15 cellular contexts compared by ENCODE assay signal in genomic region chr6:109449789-109450673, GRCh38. TPM values are rescaled to one million over a fixed set of nuclear protein-coding genes. Genes with fewer than 3 reads are reported as not detected.
DNase-seq lines count a peak whose midpoint lies in the region; ATAC-seq, FAIRE-seq and TF ChIP-seq lines count a peak whose summit lies in the region.
"Had no signal": no experiment of that assay in that cellular context is flagged by ENCODE, and none has a peak within 500 bp of the region (broad histone marks: within the 10 kb centered on the region; RNA-seq: fewer than 3 reads in every experiment).

No MANE protein-coding gene starts in this region.

- peaks cover 73% of the 10 kb centered on the region for H3K36me3 ChIP-seq in BLaER1
- no peaks in the 10 kb centered on the region; a peak in 2 of 5 replicates for H3K36me3 ChIP-seq in HepG2 (replicated peaks in 1 of 2; ENCODE audit: control insufficient read depth in 1 of 2, insufficient read depth in 2 of 2, low read length in 2 of 2)
- peaks cover 32% of the 10 kb centered on the region for H3K36me3 ChIP-seq in BE2C

- no peaks in the 10 kb centered on the region for H3K9me3 ChIP-seq in BLaER1
- no peaks in the 10 kb centered on the region for H3K9me3 ChIP-seq in HepG2 (ENCODE audit: low read length)
- H3K9me3 ChIP-seq in BE2C, result no peaks in the 10 kb centered on the region; the same call in 1 of the 2 replicates
- H3K9me3 ChIP-seq: prostate gland had no signal

- no peak overlapping the region for H2AFZ ChIP-seq in HepG2 (ENCODE audit: low read length)

- peak overlapping the region; percentile 75 for H3K9ac ChIP-seq in BLaER1
- no peak overlapping the region for H3K9ac ChIP-seq in HepG2 (ENCODE audit: insufficient read depth, low read depth, low read length)

- TF ChIP-seq CTCF in HepG2 (CRISPR knock-in tag; IDR thresholded peaks at IDR 0.05) (no peak), BE2C (IDR thresholded peaks at IDR 0.05; ENCODE audit: low read depth, low read length) (no peak)

- DNase-seq in GM12892 (ENCODE audit: insufficient read length) (no peak), HepG2 (ENCODE audit: low spot score) (no peak), BE2C (no peak), AG20443 (ENCODE audit: low spot score) (no peak)
- no peak for DNase-seq in activated T-cell treated with anti-CD3 and anti-CD28 coated beads, Interleukin-2, amount 50 U/mL, for 4 hours
- no peak for DNase-seq in effector CD8-positive, alpha-beta T cell (lab: John Stamatoyannopoulos, UW)
- no peak for DNase-seq in stimulated activated CD4-positive, alpha-beta T cell treated with anti-CD3 and anti-CD28 coated beads, Interleukin-2, amount 100 ng/mL, for 48 hours
- DNase-seq: GDM1; mesendoderm; stimulated activated CD4-positive, alpha-beta T cell treated with anti-CD3 and anti-CD28 coated beads, Interleukin-1b, Interleukin-23, amount 100 ng/mL, for 48 hours; stimulated activated naive CD4-positive, alpha-beta T cell treated with Interleukin-2 at 50 U/mL for 16 hours had no signal

- H3K4me3 ChIP-seq in BLaER1 (peak overlapping the region; percentile 41; the same call in 1 of the 2 replicates), HepG2 (replicated peaks in 1 of 3; ENCODE audit: insufficient read depth in 1 of 3, low read depth in 2 of 3, low read length in 3 of 3) (no peak overlapping the region), BE2C (ENCODE audit: low read depth, low read length) (no peak overlapping the region)
- H3K4me3 ChIP-seq: prostate gland had no signal

- TF ChIP-seq EP300 in HepG2 (IDR thresholded peaks at IDR 0.05; ENCODE audit: low read depth in 2 of 2, low read length in 2 of 2) (no peak), HepG2 (CRISPR knock-in tag; IDR thresholded peaks at IDR 0.05; ENCODE audit: borderline replicate concordance) (no peak)

- POLR2A ChIA-PET in HepG2 (lab: Yijun Ruan, JAX), result interaction anchor here (1.0 kb wide), 1 partner anchor 9 kb away, joined by 3 read pairs; no protein-coding TSS in a partner anchor

- no peaks in the 10 kb centered on the region for H3K27me3 Mint-ChIP-seq in activated T-cell treated with anti-CD3 and anti-CD28 coated beads, Interleukin-2, amount 50 U/mL, for 4 hours (ENCODE audit: low read depth)

- ATAC-seq in activated T-cell treated with anti-CD3 and anti-CD28 coated beads, Interleukin-2, amount 50 U/mL, for 4 hours, result peak; percentile 20 to 26
- no peak for ATAC-seq in HepG2

- TF ChIP-seq POLR2A in GM12892 (IDR thresholded peaks at IDR 0.05; ENCODE audit: low read depth, low read length) (no peak; the same call in 1 of the 2 replicates), HepG2 (IDR thresholded peaks at IDR 0.05; ENCODE audit: insufficient read depth in 1 of 2, low read depth in 2 of 2, low read length in 2 of 2) (no peak)

- FAIRE-seq in GM12892 (lab: Jason Lieb, UNC) (peak; percentile 38), HepG2 (lab: Jason Lieb, UNC) (no peak)
- FAIRE-seq: bronchial epithelial cell had no signal

- WGBS in HepG2 (ENCODE audit: low lambda C conversion rate), result 89% methylated on average over 15 of the region's 16 CpGs

- in situ Hi-C loops in HepG2 (cut with HindIII; ENCODE audit: extremely low pct_ligation_motif_present, low pct_unique_long_range_greater_than_20kb), result no loop called here

- peaks cover 82% of the 10 kb centered on the region for H3K4me1 ChIP-seq in BLaER1
- H3K4me1 ChIP-seq in HepG2 (ENCODE audit: insufficient read depth, low read length), result peaks cover 8% of the 10 kb centered on the region; the same call in 1 of the 2 replicates
- H3K4me1 ChIP-seq in BE2C, result peaks cover 4% of the 10 kb centered on the region; the same call in 1 of the 2 replicates
- H3K4me1 ChIP-seq: prostate gland had no signal

- H3K27me3 ChIP-seq in BLaER1, result no peaks in the 10 kb centered on the region
- no peaks in the 10 kb centered on the region for H3K27me3 ChIP-seq in HepG2 (ENCODE audit: control insufficient read depth in 1 of 2, insufficient read depth in 2 of 2, low read length in 2 of 2)
- no peaks in the 10 kb centered on the region for H3K27me3 ChIP-seq in BE2C

- peaks cover 52% of the 10 kb centered on the region for H3K4me1 Mint-ChIP-seq in activated T-cell treated with anti-CD3 and anti-CD28 coated beads, Interleukin-2, amount 50 U/mL, for 4 hours (ENCODE audit: low read depth)

- TF ChIP-seq RAD21 in HepG2 (CRISPR knock-in tag; IDR thresholded peaks at IDR 0.05), result no peak

- H4K20me1 ChIP-seq in BLaER1 (peaks cover 52% of the 10 kb centered on the region), HepG2 (ENCODE audit: insufficient read depth, low read length) (no peaks in the 10 kb centered on the region)

- intact Hi-C loops in HepG2 (cut with micrococcal nuclease; ENCODE audit: unreplicated experiment), result no loop called here

- H3K4me3 Mint-ChIP-seq in activated T-cell treated with anti-CD3 and anti-CD28 coated beads, Interleukin-2, amount 50 U/mL, for 4 hours, result no peak overlapping the region

- H3K27ac ChIP-seq in BLaER1 (peak overlapping the region; percentile 100), HepG2 (ENCODE audit: extremely low read length, insufficient read depth, low read length) (no peak overlapping the region)
- H3K27ac ChIP-seq: epithelial cell of prostate, prostate gland had no signal

- no peaks in the 10 kb centered on the region for H3K79me2 ChIP-seq in HepG2 (ENCODE audit: insufficient read depth, low read length)

- peaks cover 7% of the 10 kb centered on the region for H3K36me3 Mint-ChIP-seq in activated T-cell treated with anti-CD3 and anti-CD28 coated beads, Interleukin-2, amount 50 U/mL, for 4 hours (ENCODE audit: insufficient read depth)

- H3K9me3 Mint-ChIP-seq in activated T-cell treated with anti-CD3 and anti-CD28 coated beads, Interleukin-2, amount 50 U/mL, for 4 hours, result no peaks in the 10 kb centered on the region

- CTCF ChIA-PET in HepG2 (lab: Yijun Ruan, JAX; ENCODE audit: low intra/inter-chr PET ratio, low total read pairs), result no interaction called here

- BruUV-seq in HepG2 (replicated peaks; lab: Mats Ljungman, UMichigan), result no TSS peak

- H3K4me2 ChIP-seq in BLaER1 (peak overlapping the region; percentile 96), HepG2 (ENCODE audit: low read depth, low read length) (no peak overlapping the region)

RNA-seq across cellular contexts. Expression of gene MICAL1, which starts 5.5 kb away (rescaled TPM):
- polyA plus RNA-seq in GM12892 (2012; ENCODE audit: missing spikeins), result 48.3 TPM
- 10 to 100 TPM in 2 of 3 donors, 1 to 10 TPM in 1; 7.6 to 12.5 (median 12.4) TPM for total RNA-seq in activated T-cell treated with anti-CD3 and anti-CD28 coated beads, Interleukin-2, amount 50 U/mL, for 4 hours
- 1.9 and 6.9 TPM in 2 replicates for total RNA-seq in HepG2 (2016; rRNA removed; fragmentation: Illumina TruSeq; extraction: Trizol)
- 1.1 and 2.9 TPM in 2 replicates for total RNA-seq in HepG2 (2016; cell fraction: cytosol; rRNA removed; fragmentation: Illumina TruSeq; extraction: Trizol; ENCODE audit: low read depth)
- total RNA-seq in HepG2 (2016; cell fraction: insoluble cytoplasmic fraction; rRNA removed; fragmentation: Illumina TruSeq; extraction: Trizol), result 2.2 and 7.5 TPM in 2 replicates
- total RNA-seq in HepG2 (2016; cell fraction: membrane; rRNA removed; fragmentation: Illumina TruSeq; extraction: Trizol), result 0.87 and 1.4 TPM in 2 replicates
- total RNA-seq in HepG2 (2016; cell fraction: nucleus; rRNA removed; fragmentation: Illumina TruSeq; extraction: Trizol), result 10.6 and 12.0 TPM in 2 replicates
- 39.0 and 48.0 TPM in 2 replicates for polyA plus RNA-seq in HepG2 (2011; rRNA removed)
- polyA plus RNA-seq in HepG2 (2011; cell fraction: cytosol; rRNA removed), result 6.7 and 9.8 TPM in 2 replicates
- polyA plus RNA-seq in HepG2 (2011; cell fraction: nucleus; rRNA removed), result 432 and 521 TPM in 2 replicates
- polyA plus RNA-seq in HepG2 (2012), result 10.5 and 18.1 TPM in 2 replicates
- 0.25 and 0.36 TPM in 2 replicates for polyA plus RNA-seq in HepG2 (2016; cell fraction: cytosol; fragmentation: Illumina TruSeq; extraction: Trizol; ENCODE audit: low read depth)
- 2.0 and 2.3 TPM in 2 replicates for polyA plus RNA-seq in HepG2 (2016; cell fraction: insoluble cytoplasmic fraction; fragmentation: Illumina TruSeq; extraction: Trizol; ENCODE audit: low read depth)
- 0.81 and 0.95 TPM in 2 replicates for polyA plus RNA-seq in HepG2 (2016; cell fraction: membrane; fragmentation: Illumina TruSeq; extraction: Trizol; ENCODE audit: low read depth)
- polyA plus RNA-seq in HepG2 (2016; cell fraction: nucleus; fragmentation: Illumina TruSeq; extraction: Trizol; ENCODE audit: insufficient read depth, low read depth), result 40.3 and 54.1 TPM in 2 replicates
- 6.9 and 18.4 TPM in 2 replicates for polyA minus RNA-seq in HepG2 (2011; rRNA and poly(A)+ RNA removed; ENCODE audit: low replicate concordance)
- 4.7 and 5.5 TPM in 2 replicates for polyA minus RNA-seq in HepG2 (2011; cell fraction: cytosol; rRNA and poly(A)+ RNA removed)
- 36.2 and 38.4 TPM in 2 replicates for polyA minus RNA-seq in HepG2 (2011; cell fraction: nucleus; rRNA and poly(A)+ RNA removed)
- 80.8 TPM for polyA plus RNA-seq in BE2C (2012; ENCODE audit: insufficient read depth, insufficient read length, low read depth)

RNA-seq across cellular contexts. Expression of gene SMPD2, which starts 9.5 kb away (rescaled TPM):
- polyA plus RNA-seq in GM12892 (2012; ENCODE audit: missing spikeins), result 9.8 TPM
- total RNA-seq in activated T-cell treated with anti-CD3 and anti-CD28 coated beads, Interleukin-2, amount 50 U/mL, for 4 hours, result 10 to 100 TPM; 12.5 to 19.4 (median 15.6) TPM
- 6.7 and 10.6 TPM in 2 replicates for total RNA-seq in HepG2 (2016; rRNA removed; fragmentation: Illumina TruSeq; extraction: Trizol)
- total RNA-seq in HepG2 (2016; cell fraction: cytosol; rRNA removed; fragmentation: Illumina TruSeq; extraction: Trizol; ENCODE audit: low read depth), result 4.6 and 5.2 TPM in 2 replicates
- 7.4 and 12.3 TPM in 2 replicates for total RNA-seq in HepG2 (2016; cell fraction: insoluble cytoplasmic fraction; rRNA removed; fragmentation: Illumina TruSeq; extraction: Trizol)
- 8.5 and 8.7 TPM in 2 replicates for total RNA-seq in HepG2 (2016; cell fraction: membrane; rRNA removed; fragmentation: Illumina TruSeq; extraction: Trizol)
- 12.1 and 13.9 TPM in 2 replicates for total RNA-seq in HepG2 (2016; cell fraction: nucleus; rRNA removed; fragmentation: Illumina TruSeq; extraction: Trizol)
- polyA plus RNA-seq in HepG2 (2011; rRNA removed), result 5.9 and 6.9 TPM in 2 replicates
- polyA plus RNA-seq in HepG2 (2011; cell fraction: cytosol; rRNA removed), result 5.0 and 5.8 TPM in 2 replicates
- polyA plus RNA-seq in HepG2 (2011; cell fraction: nucleus; rRNA removed), result 15.0 and 17.9 TPM in 2 replicates
- 2.4 and 4.1 TPM in 2 replicates for polyA plus RNA-seq in HepG2 (2012)
- polyA plus RNA-seq in HepG2 (2016; cell fraction: cytosol; fragmentation: Illumina TruSeq; extraction: Trizol; ENCODE audit: low read depth), result 5.7 and 6.5 TPM in 2 replicates
- polyA plus RNA-seq in HepG2 (2016; cell fraction: insoluble cytoplasmic fraction; fragmentation: Illumina TruSeq; extraction: Trizol; ENCODE audit: low read depth), result 7.1 and 7.3 TPM in 2 replicates
- polyA plus RNA-seq in HepG2 (2016; cell fraction: membrane; fragmentation: Illumina TruSeq; extraction: Trizol; ENCODE audit: low read depth), result 5.9 and 8.0 TPM in 2 replicates
- 13.1 and 18.5 TPM in 2 replicates for polyA plus RNA-seq in HepG2 (2016; cell fraction: nucleus; fragmentation: Illumina TruSeq; extraction: Trizol; ENCODE audit: insufficient read depth, low read depth)
- polyA minus RNA-seq in HepG2 (2011; rRNA and poly(A)+ RNA removed; ENCODE audit: low replicate concordance), result 8.7 and 50.0 TPM in 2 replicates
- 1.8 and 3.3 TPM in 2 replicates for polyA minus RNA-seq in HepG2 (2011; cell fraction: cytosol; rRNA and poly(A)+ RNA removed)
- 15.7 and 21.8 TPM in 2 replicates for polyA minus RNA-seq in HepG2 (2011; cell fraction: nucleus; rRNA and poly(A)+ RNA removed)
- polyA plus RNA-seq in BE2C (2012; ENCODE audit: insufficient read depth, insufficient read length, low read depth), result 18.5 TPM

RNA-seq across cellular contexts. Expression of gene PPIL6, which starts 9.6 kb away (rescaled TPM):
- not detected for polyA plus RNA-seq in GM12892 (2012; ENCODE audit: missing spikeins)
- total RNA-seq in activated T-cell treated with anti-CD3 and anti-CD28 coated beads, Interleukin-2, amount 50 U/mL, for 4 hours, result under 1 TPM; 0.13 to 0.46 (median 0.27) TPM
- total RNA-seq in HepG2 (2016; rRNA removed; fragmentation: Illumina TruSeq; extraction: Trizol), result 0.22 TPM in 1 of 2 replicates, not detected in the other
- total RNA-seq in HepG2 (2016; cell fraction: cytosol; rRNA removed; fragmentation: Illumina TruSeq; extraction: Trizol; ENCODE audit: low read depth), result not detected in 2 replicates
- 0.16 and 0.48 TPM in 2 replicates for total RNA-seq in HepG2 (2016; cell fraction: insoluble cytoplasmic fraction; rRNA removed; fragmentation: Illumina TruSeq; extraction: Trizol)
- total RNA-seq in HepG2 (2016; cell fraction: membrane; rRNA removed; fragmentation: Illumina TruSeq; extraction: Trizol), result 0.19 TPM in 1 of 2 replicates, not detected in the other
- not detected in 2 replicates for total RNA-seq in HepG2 (2016; cell fraction: nucleus; rRNA removed; fragmentation: Illumina TruSeq; extraction: Trizol)
- polyA plus RNA-seq in HepG2 (2011; rRNA removed), result 0.01 and 0.46 TPM in 2 replicates
- polyA plus RNA-seq in HepG2 (2011; cell fraction: cytosol; rRNA removed), result 0.05 and 0.12 TPM in 2 replicates
- not detected in 2 replicates for polyA plus RNA-seq in HepG2 (2011; cell fraction: nucleus; rRNA removed)
- 0.11 TPM in 1 of 2 replicates, not detected in the other for polyA plus RNA-seq in HepG2 (2012)
- 0.31 TPM in 1 of 2 replicates, not detected in the other for polyA plus RNA-seq in HepG2 (2016; cell fraction: cytosol; fragmentation: Illumina TruSeq; extraction: Trizol; ENCODE audit: low read depth)
- not detected in 2 replicates for polyA plus RNA-seq in HepG2 (2016; cell fraction: insoluble cytoplasmic fraction; fragmentation: Illumina TruSeq; extraction: Trizol; ENCODE audit: low read depth)
- 0.13 TPM in 1 of 2 replicates, not detected in the other for polyA plus RNA-seq in HepG2 (2016; cell fraction: membrane; fragmentation: Illumina TruSeq; extraction: Trizol; ENCODE audit: low read depth)
- polyA plus RNA-seq in HepG2 (2016; cell fraction: nucleus; fragmentation: Illumina TruSeq; extraction: Trizol; ENCODE audit: insufficient read depth, low read depth), result not detected in 2 replicates
- 0.87 TPM in 1 of 2 replicates, not detected in the other for polyA minus RNA-seq in HepG2 (2011; rRNA and poly(A)+ RNA removed; ENCODE audit: low replicate concordance)
- not detected in 2 replicates for polyA minus RNA-seq in HepG2 (2011; cell fraction: cytosol; rRNA and poly(A)+ RNA removed)
- polyA minus RNA-seq in HepG2 (2011; cell fraction: nucleus; rRNA and poly(A)+ RNA removed), result not detected in 2 replicates
- 0.48 TPM for polyA plus RNA-seq in BE2C (2012; ENCODE audit: insufficient read depth, insufficient read length, low read depth)

RNA-seq across cellular contexts. Expression of gene ZBTB24, which starts 33.0 kb away (rescaled TPM):
- 6.3 TPM for polyA plus RNA-seq in GM12892 (2012; ENCODE audit: missing spikeins)
- total RNA-seq in activated T-cell treated with anti-CD3 and anti-CD28 coated beads, Interleukin-2, amount 50 U/mL, for 4 hours, result 10 to 100 TPM; 13.9 to 15.5 (median 14.8) TPM
- 6.2 and 8.7 TPM in 2 replicates for total RNA-seq in HepG2 (2016; rRNA removed; fragmentation: Illumina TruSeq; extraction: Trizol)
- 1.1 and 1.2 TPM in 2 replicates for total RNA-seq in HepG2 (2016; cell fraction: cytosol; rRNA removed; fragmentation: Illumina TruSeq; extraction: Trizol; ENCODE audit: low read depth)
- total RNA-seq in HepG2 (2016; cell fraction: insoluble cytoplasmic fraction; rRNA removed; fragmentation: Illumina TruSeq; extraction: Trizol), result 6.7 and 8.3 TPM in 2 replicates
- total RNA-seq in HepG2 (2016; cell fraction: membrane; rRNA removed; fragmentation: Illumina TruSeq; extraction: Trizol), result 4.0 and 4.6 TPM in 2 replicates
- total RNA-seq in HepG2 (2016; cell fraction: nucleus; rRNA removed; fragmentation: Illumina TruSeq; extraction: Trizol), result 5.4 and 5.8 TPM in 2 replicates
- 1.5 and 1.6 TPM in 2 replicates for polyA plus RNA-seq in HepG2 (2011; rRNA removed)
- polyA plus RNA-seq in HepG2 (2011; cell fraction: cytosol; rRNA removed), result 1.0 and 1.4 TPM in 2 replicates
- polyA plus RNA-seq in HepG2 (2011; cell fraction: nucleus; rRNA removed), result 1.5 and 1.7 TPM in 2 replicates
- 2.3 and 2.8 TPM in 2 replicates for polyA plus RNA-seq in HepG2 (2012)
- 0.88 and 0.89 TPM in 2 replicates for polyA plus RNA-seq in HepG2 (2016; cell fraction: cytosol; fragmentation: Illumina TruSeq; extraction: Trizol; ENCODE audit: low read depth)
- 6.1 and 6.3 TPM in 2 replicates for polyA plus RNA-seq in HepG2 (2016; cell fraction: insoluble cytoplasmic fraction; fragmentation: Illumina TruSeq; extraction: Trizol; ENCODE audit: low read depth)
- polyA plus RNA-seq in HepG2 (2016; cell fraction: membrane; fragmentation: Illumina TruSeq; extraction: Trizol; ENCODE audit: low read depth), result 1.9 and 2.0 TPM in 2 replicates
- 7.1 and 7.4 TPM in 2 replicates for polyA plus RNA-seq in HepG2 (2016; cell fraction: nucleus; fragmentation: Illumina TruSeq; extraction: Trizol; ENCODE audit: insufficient read depth, low read depth)
- polyA minus RNA-seq in HepG2 (2011; rRNA and poly(A)+ RNA removed; ENCODE audit: low replicate concordance), result 1.3 and 9.1 TPM in 2 replicates
- 2.5 and 3.1 TPM in 2 replicates for polyA minus RNA-seq in HepG2 (2011; cell fraction: cytosol; rRNA and poly(A)+ RNA removed)
- polyA minus RNA-seq in HepG2 (2011; cell fraction: nucleus; rRNA and poly(A)+ RNA removed), result 4.1 and 4.4 TPM in 2 replicates
- polyA plus RNA-seq in BE2C (2012; ENCODE audit: insufficient read depth, insufficient read length, low read depth), result 5.6 TPM
